Comparison of ENCODE assay signal across 15 cellular contexts in genomic region chr20:8309638-8310037, GRCh38.
DNase-seq lines count a peak whose midpoint lies in the region; ATAC-seq, FAIRE-seq and TF ChIP-seq lines count a peak whose summit lies in the region.
"Had no signal": no experiment of that assay in that cellular context is flagged by ENCODE, and none has a peak within 500 bp of the region (broad histone marks: within the 10 kb centered on the region; RNA-seq: fewer than 3 reads in every experiment).

No MANE protein-coding gene starts in this region.

- ATAC-seq in HG02623 (IDR thresholded peaks at IDR 0.05; ENCODE audit: unreplicated experiment): no peak
- no peak for ATAC-seq in GM21515 (IDR thresholded peaks at IDR 0.05; ENCODE audit: unreplicated experiment)

- TF ChIP-seq CTCF in bronchial epithelial cell (IDR thresholded peaks at IDR 0.05; ENCODE audit: insufficient read depth, low read length, severe bottlenecking): no peak

- H3K27me3 ChIP-seq in bronchial epithelial cell (ENCODE audit: control insufficient read depth, insufficient read depth, low read length) (no peaks in the 10 kb centered on the region), layer of hippocampus (ENCODE audit: control insufficient read depth, insufficient read depth, low read length) (no peaks in the 10 kb centered on the region)
- H3K27me3 ChIP-seq: BE2C had no signal

- H3K27ac ChIP-seq in layer of hippocampus (ENCODE audit: low read depth, low read length): peak overlapping the region; percentile 40

- H3K4me3 ChIP-seq in bronchial epithelial cell (ENCODE audit: low read depth, low read length): no peak overlapping the region

- FAIRE-seq in bronchial epithelial cell (lab: Jason Lieb, UNC) (no peak), frontal cortex (lab: Jason Lieb, UNC) (no peak)
- FAIRE-seq: islet of Langerhans had no signal

- peak; percentile 28 for DNase-seq in AG08395 (ENCODE audit: low spot score)
- peak; percentile 65 for DNase-seq in NCI-H1048 (lab: John Stamatoyannopoulos, UW)
- peak; percentile 15 for DNase-seq in bronchial epithelial cell (ENCODE audit: low read depth)
- no peak for DNase-seq in frontal cortex (ENCODE audit: low spot score in 2 of 2)
- DNase-seq in stimulated activated CD8-positive, alpha-beta memory T cell treated with anti-CD3 and anti-CD28 coated beads, Interleukin-4, amount 100 ng/mL, for 48 hours: no peak
- DNase-seq: activated CD4-positive, alpha-beta T cell treated with anti-CD3 and anti-CD28 coated beads, Interleukin-2, amount 50 U/mL, for 1 hour; activated naive CD4-positive, alpha-beta T cell treated with anti-CD3 and anti-CD28 coated beads for 36 hours; BE2C; NK-92 treated with Interleukin-12 subunit alpha and Interleukin-12 subunit beta, amount 100 ng/mL, for 24 hours; stimulated activated CD4-positive, alpha-beta T cell treated with anti-CD3 and anti-CD28 coated beads, Interleukin-4, amount 100 ng/mL, for 24 hours; SW 1271 had no signal

- H3K36me3 ChIP-seq in bronchial epithelial cell (ENCODE audit: control insufficient read depth, insufficient read depth, low read length): no peaks in the 10 kb centered on the region
- H3K36me3 ChIP-seq: BE2C had no signal

Comparison
In these comparisons a context has a peak if more than half of its experiments do, and no peak if none do; other contexts are left out.
1. DNase-seq: peak in AG08395 (single experiment), NCI-H1048 (single experiment) and bronchial epithelial cell (single experiment); none in frontal cortex (0 of 2) and stimulated activated CD8-positive, alpha-beta memory T cell treated with anti-CD3 and anti-CD28 coated beads, Interleukin-4, amount 100 ng/mL, for 48 hours (single experiment).